ENCODE assay signal across 9 cellular contexts in genomic region chr17:73642659-73643011, GRCh38. TPM values are rescaled to one million over a fixed set of nuclear protein-coding genes. Genes with fewer than 3 reads are reported as not detected.
DNase-seq lines count a peak whose midpoint lies in the region; ATAC-seq and TF ChIP-seq lines count a peak whose summit lies in the region.
"Had no signal": no experiment of that assay in that cellular context is flagged by ENCODE, and none has a peak within 500 bp of the region (broad histone marks: within the 10 kb centered on the region; RNA-seq: fewer than 3 reads in every experiment).

No MANE protein-coding gene starts in this region.

- H2AFZ ChIP-seq in DND-41 (ENCODE audit: low read depth, low read length) (no peak overlapping the region), mesenchymal stem cell (ENCODE audit: low read depth, low read length) (no peak overlapping the region)

- no peak overlapping the region for H2AK5ac ChIP-seq in mesenchymal stem cell (ENCODE audit: low read length, severe bottlenecking)

- H3K4me2 ChIP-seq in DND-41 (ENCODE audit: insufficient read depth, low read length) (peak overlapping the region; percentile 53), mesenchymal stem cell (ENCODE audit: low read length, poor library complexity, severe bottlenecking) (no peak overlapping the region)

- no peak overlapping the region for H4K91ac ChIP-seq in mesenchymal stem cell (ENCODE audit: low read length)

- WGBS in esophagus squamous epithelium, 2 donors, result 22 to 26% methylated on average over 8 to 9 of the region's 12 CpGs
- WGBS in sigmoid colon, 2 donors, result 6 to 25% methylated on average over 12 of the region's 12 CpGs
- 17% methylated on average over 11 of the region's 12 CpGs for WGBS in mesenchymal stem cell

- H3K4me3 ChIP-seq in DND-41 (ENCODE audit: low read depth in 1 of 2, low read length in 2 of 2), result peak overlapping the region in 1 of 2 experiments; percentile 50; a peak in 1 of 4 replicates
- H3K4me3 ChIP-seq in esophagus squamous epithelium, result peak overlapping the region; percentile 34 to 68 (median 52)
- H3K4me3 ChIP-seq in sigmoid colon, result peak overlapping the region in 3 of 4 donors; percentile 45 to 54 (median 48)
- peak overlapping the region in 1 of 2 experiments; percentile 37 for H3K4me3 ChIP-seq in mesenchymal stem cell (ENCODE audit: insufficient read depth in 1 of 2, low read depth in 1 of 2, low read length in 2 of 2)
- H3K4me3 ChIP-seq: body of pancreas had no signal

- no peak overlapping the region for H3K4ac ChIP-seq in mesenchymal stem cell (ENCODE audit: low read depth in 1 of 2, low read length in 2 of 2)

- peak overlapping the region; percentile 73 to 90 (median 83) for H3K4me3 Mint-ChIP-seq in T-cell

- no peak overlapping the region for H3K18ac ChIP-seq in mesenchymal stem cell (ENCODE audit: low read depth in 1 of 2, low read length in 2 of 2)

- no peak overlapping the region for H2BK5ac ChIP-seq in mesenchymal stem cell (ENCODE audit: low read depth, low read length, poor library complexity, severe bottlenecking)

- TF ChIP-seq CTCF in DND-41 (IDR thresholded peaks at IDR 0.05; ENCODE audit: borderline replicate concordance, extremely low read depth, low read length, poor library complexity, severe bottlenecking) (no peak), esophagus squamous epithelium (IDR thresholded peaks at IDR 0.05) (no peak), sigmoid colon (IDR thresholded peaks at IDR 0.05) (no peak)

- no peaks in the 10 kb centered on the region for H3K36me3 Mint-ChIP-seq in T-cell

- no peaks in the 10 kb centered on the region for H4K20me1 ChIP-seq in DND-41 (ENCODE audit: insufficient read depth, low read length)

- no peak overlapping the region for H2BK120ac ChIP-seq in mesenchymal stem cell (ENCODE audit: low read depth, low read length)

- H3K79me2 ChIP-seq in DND-41 (ENCODE audit: insufficient read depth, low read length), result no peaks in the 10 kb centered on the region

- peaks cover 0 to 46% of the 10 kb centered on the region in 2 donors for H3K27me3 Mint-ChIP-seq in T-cell

- POLR2A ChIA-PET in T-cell (lab: Charles Lee), result no interaction called here

- no peak for TF ChIP-seq POLR2A in esophagus squamous epithelium (IDR thresholded peaks at IDR 0.05)
- no peak for TF ChIP-seq POLR2A in sigmoid colon (IDR thresholded peaks at IDR 0.05)

- no peak for DNase-seq in DND-41
- no peak for DNase-seq in T-cell
- no peak for DNase-seq in esophagus squamous epithelium (lab: John Stamatoyannopoulos, UW)
- DNase-seq in sigmoid colon, result no peak
- no peak for DNase-seq in mesenchymal stem cell
- DNase-seq in HuH-7 (ENCODE audit: low spot score), result no peak
- DNase-seq: body of pancreas had no signal

- no peaks in the 10 kb centered on the region for H3K79me1 ChIP-seq in mesenchymal stem cell (replicated peaks; ENCODE audit: low read length, poor library complexity, severe bottlenecking)

- peak overlapping the region; percentile 46; the same call in 1 of the 2 replicates for H3K9ac ChIP-seq in DND-41 (ENCODE audit: low read depth, low read length)
- H3K9ac ChIP-seq in mesenchymal stem cell (ENCODE audit: low read length), result no peak overlapping the region

- CTCF ChIA-PET in T-cell (lab: Charles Lee), result no interaction called here

- H3K23ac ChIP-seq in mesenchymal stem cell (ENCODE audit: low read length in 2 of 2), result no peak overlapping the region

- H3K27ac ChIP-seq in DND-41 (ENCODE audit: low read length) (no peak overlapping the region; the same call in 1 of the 2 replicates), esophagus squamous epithelium (no peak overlapping the region), sigmoid colon (no peak overlapping the region), mesenchymal stem cell (ENCODE audit: low read length, poor library complexity, severe bottlenecking) (no peak overlapping the region)
- H3K27ac ChIP-seq: body of pancreas had no signal

- H3K4me1 ChIP-seq in DND-41 (ENCODE audit: insufficient read depth, low read length) (peaks cover 22% of the 10 kb centered on the region; the same call in 1 of the 2 replicates), esophagus squamous epithelium (peaks cover 22 to 43% (median 25%) of the 10 kb centered on the region in 3 donors), sigmoid colon (peaks cover 0 to 32% (median 30%) of the 10 kb centered on the region in 4 donors), mesenchymal stem cell (ENCODE audit: control insufficient read depth, insufficient read depth, low read depth, low read length) (peaks cover 26% of the 10 kb centered on the region)

- H3K9me3 Mint-ChIP-seq in T-cell, result no peaks in the 10 kb centered on the region

- H3K9me3 ChIP-seq in DND-41 (ENCODE audit: insufficient read depth, low read length, severe bottlenecking) (no peaks in the 10 kb centered on the region), esophagus squamous epithelium (no peaks in the 10 kb centered on the region), sigmoid colon (no peaks in the 10 kb centered on the region), mesenchymal stem cell (ENCODE audit: control insufficient read depth, low read length) (no peaks in the 10 kb centered on the region)
- H3K9me3 ChIP-seq: body of pancreas had no signal

- H3K27me3 ChIP-seq in DND-41 (ENCODE audit: insufficient read depth, low read length, poor library complexity) (peaks cover 7% of the 10 kb centered on the region), esophagus squamous epithelium (peaks cover 0 to 87% (median 0%) of the 10 kb centered on the region in 4 donors), sigmoid colon (peaks cover 13 to 79% (median 41%) of the 10 kb centered on the region in 3 donors), mesenchymal stem cell (ENCODE audit: control insufficient read depth in 1 of 2, insufficient read depth in 1 of 2, low read length in 2 of 2) (peaks cover 84 to 89% of the 10 kb centered on the region in 2 experiments)

- H3K14ac ChIP-seq in mesenchymal stem cell (ENCODE audit: low read length in 2 of 2), result no peak overlapping the region

- peaks cover 20 to 32% (median 27%) of the 10 kb centered on the region in 3 donors for H3K4me1 Mint-ChIP-seq in T-cell

- ATAC-seq in DND-41 (ENCODE audit: insufficient read depth, low read depth) (no peak), T-cell (replicated peaks in 1 of 4) (no peak), HG03342 (IDR thresholded peaks at IDR 0.05; ENCODE audit: unreplicated experiment) (no peak), GM18868 (IDR thresholded peaks at IDR 0.05; ENCODE audit: unreplicated experiment) (no peak)
- ATAC-seq: body of pancreas had no signal

- H2BK12ac ChIP-seq in mesenchymal stem cell (ENCODE audit: low read length in 2 of 2), result no peak overlapping the region

- no peak overlapping the region for H3K27ac Mint-ChIP-seq in T-cell

- H3K36me3 ChIP-seq in DND-41 (ENCODE audit: insufficient read depth, low read length) (no peaks in the 10 kb centered on the region), esophagus squamous epithelium (no peaks in the 10 kb centered on the region), sigmoid colon (no peaks in the 10 kb centered on the region), mesenchymal stem cell (ENCODE audit: control insufficient read depth in 1 of 2, insufficient read depth in 2 of 2, low read depth in 1 of 2, low read length in 2 of 2) (no peaks in the 10 kb centered on the region)

- no peak overlapping the region for H2BK15ac ChIP-seq in mesenchymal stem cell (ENCODE audit: low read depth, poor library complexity, severe bottlenecking)

- H4K8ac ChIP-seq in mesenchymal stem cell (ENCODE audit: low read length), result no peak overlapping the region

- intact Hi-C loops in esophagus squamous epithelium (cut with DNase I), result no loop called here
- intact Hi-C loops in sigmoid colon (cut with DNase I), result no loop called here

- TF ChIP-seq EP300 in sigmoid colon (IDR thresholded peaks at IDR 0.05), result no peak

RNA-seq across cellular contexts. Expression of gene SDK2, which starts 1.6 kb away (rescaled TPM):
- total RNA-seq in T-cell (1 to 10 TPM; 2.9 to 8.3 (median 4.8) TPM), esophagus squamous epithelium (1 to 10 TPM; 1.7 to 5.5 (median 2.4) TPM), sigmoid colon (under 1 TPM; 0.66 to 0.83 (median 0.76) TPM)
- polyA plus RNA-seq in sigmoid colon, result 1 to 10 TPM in 1 of 3 donors, under 1 TPM in 2; under 0.01 to 1.9 (median under 0.01) TPM
- 1.3 TPM for polyA plus RNA-seq in mesenchymal stem cell (2013, experiment 1 of 2)
- 0.86 TPM for polyA plus RNA-seq in mesenchymal stem cell (2013, experiment 2 of 2)
